Comparison of ENCODE assay signal across 8 cellular contexts in genomic region chr17:67993153-67993997, GRCh38. TPM values are rescaled to one million over a fixed set of nuclear protein-coding genes. Genes with fewer than 3 reads are reported as not detected.
DNase-seq lines count a peak whose midpoint lies in the region; ATAC-seq, FAIRE-seq and TF ChIP-seq lines count a peak whose summit lies in the region.

No MANE protein-coding gene starts in this region.

- POLR2A ChIA-PET in PC-9 (lab: Charles Lee; ENCODE audit: unreplicated experiment): no interaction called here
- POLR2A ChIA-PET in naive thymus-derived CD4-positive, alpha-beta T cell (lab: Charles Lee): interaction anchor here (0.7 kb wide), 1 partner anchor 44 kb away, joined by 3 read pairs; no protein-coding TSS in a partner anchor

- H3K4me1 Mint-ChIP-seq in Calu3 (ENCODE audit: low read depth, unreplicated experiment): peaks cover 21% of the 10 kb centered on the region
- H3K4me1 Mint-ChIP-seq in naive thymus-derived CD4-positive, alpha-beta T cell: peaks cover 21 to 35% (median 32%) of the 10 kb centered on the region in 7 donors

- no peaks in the 10 kb centered on the region for H3K9me3 Mint-ChIP-seq in Calu3 (ENCODE audit: low read depth, unreplicated experiment)
- peaks cover 0 to 5% (median 0%) of the 10 kb centered on the region in 11 donors for H3K9me3 Mint-ChIP-seq in naive thymus-derived CD4-positive, alpha-beta T cell

- no peaks in the 10 kb centered on the region for H3K27me3 ChIP-seq in PC-9 (ENCODE audit: insufficient read depth, low read depth)
- H3K27me3 ChIP-seq in naive thymus-derived CD4-positive, alpha-beta T cell (ENCODE audit: control insufficient read depth in 2 of 2, insufficient read depth in 2 of 2, low read length in 2 of 2): peaks cover 0 to 7% of the 10 kb centered on the region in 2 donors

- H3K4me2 ChIP-seq in PC-9: peak overlapping the region; percentile 81

- peak overlapping the region; percentile 88 for H3K27ac Mint-ChIP-seq in Calu3 (ENCODE audit: unreplicated experiment)
- peak overlapping the region; percentile 48 to 92 (median 87) for H3K27ac Mint-ChIP-seq in naive thymus-derived CD4-positive, alpha-beta T cell

- H3F3A ChIP-seq in PC-9 (ENCODE audit: insufficient read depth, low read depth): peaks cover 37% of the 10 kb centered on the region

- H3K4me1 ChIP-seq in PC-9 (replicated peaks; ENCODE audit: insufficient read depth): peaks cover 26% of the 10 kb centered on the region
- H3K4me1 ChIP-seq in naive thymus-derived CD4-positive, alpha-beta T cell (ENCODE audit: control insufficient read depth in 2 of 2, insufficient read depth in 2 of 2, low read length in 2 of 2): peaks cover 19 to 24% of the 10 kb centered on the region in 2 donors

- H2AFZ ChIP-seq in PC-9: peak overlapping the region; percentile 98

- H3K79me2 ChIP-seq in PC-9 (ENCODE audit: low read depth): no peaks in the 10 kb centered on the region

- H3K36me3 Mint-ChIP-seq in Calu3 (ENCODE audit: insufficient read depth, unreplicated experiment): peaks cover 41% of the 10 kb centered on the region
- H3K36me3 Mint-ChIP-seq in naive thymus-derived CD4-positive, alpha-beta T cell: peaks cover 0 to 6% (median 0%) of the 10 kb centered on the region in 5 donors

- 0 out of 2 replicates have a peak, but pooled peaks cover 3% of the 10 kb centered on the region for H3K36me3 ChIP-seq in PC-9 (ENCODE audit: low read depth)
- no peaks in the 10 kb centered on the region for H3K36me3 ChIP-seq in naive thymus-derived CD4-positive, alpha-beta T cell (ENCODE audit: control insufficient read depth in 2 of 3, insufficient read depth in 3 of 3, low read length in 3 of 3)

- peak; percentile 76 for ATAC-seq in GM21367 (IDR thresholded peaks at IDR 0.05; ENCODE audit: unreplicated experiment)
- ATAC-seq in naive thymus-derived CD4-positive, alpha-beta T cell: peak; percentile 89

- CTCF ChIA-PET in Calu3 (lab: Charles Lee) (no interaction called here), PC-9 (lab: Charles Lee) (interaction anchor here (0.6 kb wide), 1 partner anchor 150 kb away, joined by 6 read pairs; no protein-coding TSS in a partner anchor)
- CTCF ChIA-PET in naive thymus-derived CD4-positive, alpha-beta T cell (lab: Charles Lee): no interaction called here

- DNase-seq in Calu3: peak; percentile 89
- DNase-seq in HTR-8/SVneo (ENCODE audit: insufficient read length, low spot score): peak; percentile 84
- peak; percentile 46 to 86 for DNase-seq in PC-9
- peak; percentile 56 for DNase-seq in activated T-helper 1 cell treated with Interleukin-2 at 50 U/mL for 16 hours (ENCODE audit: low read depth)
- peak; percentile 86 for DNase-seq in fibroblast of gingiva (ENCODE audit: low read depth)
- DNase-seq in naive thymus-derived CD4-positive, alpha-beta T cell: peak; percentile 60 to 83 (median 72)
- peak; percentile 42 to 79 (median 60) for DNase-seq in stimulated activated naive CD4-positive, alpha-beta T cell (lab: John Stamatoyannopoulos, UW)

- H3K9me2 ChIP-seq in PC-9 (ENCODE audit: insufficient read depth): no peaks in the 10 kb centered on the region

- TF ChIP-seq CTCF in Calu3 (IDR thresholded peaks at IDR 0.05; ENCODE audit: unreplicated experiment) (no peak), PC-9 (conservative IDR thresholded peaks at IDR 0.05) (no peak)

- H4K20me1 ChIP-seq in PC-9 (ENCODE audit: insufficient read depth): no peaks in the 10 kb centered on the region

- no TSS peak for BruUV-seq in Calu3 (replicated peaks; lab: Mats Ljungman, UMichigan)
- BruUV-seq in PC-9 (replicated peaks; lab: Mats Ljungman, UMichigan): TSS peak; percentile 69

- peak overlapping the region; percentile 67 for H3K4me3 ChIP-seq in PC-9
- peak overlapping the region; percentile 67 for H3K4me3 ChIP-seq in naive thymus-derived CD4-positive, alpha-beta T cell (ENCODE audit: low read length)

- no peaks in the 10 kb centered on the region for H3K9me3 ChIP-seq in PC-9 (ENCODE audit: insufficient read depth, low read depth)
- no peaks in the 10 kb centered on the region for H3K9me3 ChIP-seq in naive thymus-derived CD4-positive, alpha-beta T cell (ENCODE audit: control insufficient read depth in 2 of 3, low read length in 3 of 3)

- intact Hi-C loops in Calu3 (cut with micrococcal nuclease; ENCODE audit: unreplicated experiment): no loop called here
- intact Hi-C loops in PC-9 (cut with micrococcal nuclease; ENCODE audit: unreplicated experiment): loop anchor here (1.0 to 10.0 kb wide), 3 partner anchors 108 to 1333 kb away; partner anchors contain the start of gene ABCA5
- intact Hi-C loops in naive thymus-derived CD4-positive, alpha-beta T cell (cut with micrococcal nuclease): loop anchor here (1.0 to 10.0 kb wide), 8 partner anchors 26 to 1334 kb away; partner anchors contain the start of genes ABCA5 (in 2 of the 2), BPTF (in 1 of the 2) and KPNA2 (in 1 of the 2)

- H3K27me3 Mint-ChIP-seq in Calu3 (ENCODE audit: unreplicated experiment): no peaks in the 10 kb centered on the region
- H3K27me3 Mint-ChIP-seq in naive thymus-derived CD4-positive, alpha-beta T cell: peaks cover 5 to 34% (median 21%) of the 10 kb centered on the region in 5 donors

- peak overlapping the region; percentile 78 for H3K27ac ChIP-seq in PC-9
- H3K27ac ChIP-seq in naive thymus-derived CD4-positive, alpha-beta T cell (ENCODE audit: low read depth, low read length): peak overlapping the region; percentile 51

- peak; percentile 92 for FAIRE-seq in HTR-8/SVneo (lab: Jason Lieb, UNC)

- peak overlapping the region; percentile 87 for H3K4me3 Mint-ChIP-seq in Calu3 (ENCODE audit: low read depth, unreplicated experiment)
- peak overlapping the region; percentile 83 to 96 (median 94) for H3K4me3 Mint-ChIP-seq in naive thymus-derived CD4-positive, alpha-beta T cell

RNA-seq across cellular contexts. Expression of gene C17orf58, which starts 2.9 kb away (rescaled TPM):
- total RNA-seq in Calu3 (2022) (10.3 and 11.8 TPM in 2 replicates), PC-9 (2021) (14.5 and 15.5 TPM in 2 replicates)
- total RNA-seq in naive thymus-derived CD4-positive, alpha-beta T cell: 1 to 10 TPM in 2 of 5 experiments, under 1 TPM in 2, not detected in 1; 0.59 to 6.9 (median 1.5) TPM
- under 1 TPM in 1 of 2 donors, not detected in 1; 0.28 TPM for polyA plus RNA-seq in naive thymus-derived CD4-positive, alpha-beta T cell

RNA-seq across cellular contexts. Expression of gene KPNA2, which starts 42.2 kb away (rescaled TPM):
- total RNA-seq in Calu3 (2022) (188 and 209 TPM in 2 replicates), PC-9 (2021) (175 and 201 TPM in 2 replicates)
- 100 to 1,000 TPM in 1 of 5 experiments, 10 to 100 TPM in 2, 1 to 10 TPM in 2; 8.4 to 161 (median 45.9) TPM for total RNA-seq in naive thymus-derived CD4-positive, alpha-beta T cell
- 10 to 100 TPM; 11.5 to 18.7 TPM for polyA plus RNA-seq in naive thymus-derived CD4-positive, alpha-beta T cell

Comparison
In these comparisons a context has a peak if more than half of its experiments do, and no peak if none do; other contexts are left out.
1. Peak in every context shown above with its lines: DNase-seq, ATAC-seq, H3K4me3 ChIP-seq and H3K27ac ChIP-seq.